In genomic region chr13:49996951-49997895, GRCh38 we compare ENCODE assay signal across 8 cellular contexts. TPM values are rescaled to one million over a fixed set of nuclear protein-coding genes. Genes with fewer than 3 reads are reported as not detected.
A peak's percentile ranks its signal among the peaks of the same experiment; 100 is the strongest.
DNase-seq lines count a peak whose midpoint lies in the region; ATAC-seq, FAIRE-seq and TF ChIP-seq lines count a peak whose summit lies in the region.

Gene TRIM13, plus strand, starts transcription at chr13:49997042. Its CDS starts 14,899 bp downstream, at chr13:50011941.

- H3K4me2 ChIP-seq in OCI-LY3 (ENCODE audit: low read length) = peak within 1 kb of the TSS; percentile 89

- H2AFZ ChIP-seq in OCI-LY3 (ENCODE audit: low read depth, low read length) = peak within 1 kb of the TSS; percentile 66

- H3K79me2 ChIP-seq in OCI-LY3 (ENCODE audit: low read length) = peaks cover 18% of the 10 kb centered on the region

- DNase-seq in D341Med (ENCODE audit: low spot score) (peak; percentile 81), HTR-8/SVneo (ENCODE audit: insufficient read length, low spot score) (peak; percentile 50), activated T-cell treated with anti-CD3 and anti-CD28 coated beads for 24 hours (ENCODE audit: low read depth) (peak; percentile 73), epidermal melanocyte (ENCODE audit: insufficient read length, low spot score) (peak; percentile 60), mucosa of descending colon (peak; percentile 93 to 95 (median 93))
- DNase-seq in stimulated activated CD8-positive, alpha-beta memory T cell treated with anti-CD3 and anti-CD28 coated beads, Interleukin-4, amount 100 ng/mL, for 24 hours (ENCODE audit: low read depth) = peak; percentile 69

- H3K27ac ChIP-seq in OCI-LY3 (ENCODE audit: low read length) = peak within 1 kb of the TSS; percentile 85

- no peak for FAIRE-seq in HTR-8/SVneo (lab: Jason Lieb, UNC)

- peaks cover 17% of the 10 kb centered on the region for H3K4me1 ChIP-seq in OCI-LY3 (ENCODE audit: low read length)
- peaks cover 36% of the 10 kb centered on the region for H3K4me1 ChIP-seq in mucosa of descending colon (ENCODE audit: low read depth)

- intact Hi-C loops in mucosa of descending colon (cut with DNase I, micrococcal nuclease) = loop anchor here in 1 of 2 donors (10.0 kb wide), 1 partner anchor 88 kb away; no protein-coding TSS in a partner anchor

- no peaks in the 10 kb centered on the region for H3K27me3 ChIP-seq in OCI-LY3 (ENCODE audit: low read depth, low read length)

- H3K36me3 ChIP-seq in OCI-LY3 (replicated peaks; ENCODE audit: low read depth, low read length) (peaks cover 21% of the 10 kb centered on the region), mucosa of descending colon (ENCODE audit: low read depth) (no peaks in the 10 kb centered on the region)

- H3K9ac ChIP-seq in OCI-LY3 (ENCODE audit: low read length) = peak within 1 kb of the TSS; percentile 90

- peak; percentile 97 for TF ChIP-seq CTCF in OCI-LY3 (IDR thresholded peaks at IDR 0.05; ENCODE audit: low read depth, low read length)
- TF ChIP-seq CTCF in mucosa of descending colon (IDR thresholded peaks at IDR 0.05) = peak; percentile 61

- H4K20me1 ChIP-seq in OCI-LY3 (ENCODE audit: insufficient read depth, low read length) = 0 out of 2 replicates have a peak, but pooled peaks cover 5% of the 10 kb centered on the region

- H3K4me3 ChIP-seq in OCI-LY3 (ENCODE audit: low read length) = peak within 1 kb of the TSS; percentile 91
- peak within 1 kb of the TSS; percentile 73 for H3K4me3 ChIP-seq in mucosa of descending colon

- peak; percentile 69 for ATAC-seq in GM21367 (IDR thresholded peaks at IDR 0.05; ENCODE audit: unreplicated experiment)
- peak; percentile 86 for ATAC-seq in mucosa of descending colon

- H3K9me3 ChIP-seq in OCI-LY3 (ENCODE audit: insufficient read depth, low read length) (no peaks in the 10 kb centered on the region), mucosa of descending colon (no peaks in the 10 kb centered on the region)

RNA-seq across cellular contexts. Expression of gene TRIM13, which starts in this region (rescaled TPM):
- 10 to 100 TPM; 31.6 to 35.5 (median 32.7) TPM for total RNA-seq in mucosa of descending colon

Comparison
In these comparisons a context has a peak if more than half of its experiments do, and no peak if none do; other contexts are left out.
1. Peak in every context shown above with its lines: DNase-seq, ATAC-seq, H3K4me3 ChIP-seq and H3K27ac ChIP-seq.